In the genomic region with DNA sequence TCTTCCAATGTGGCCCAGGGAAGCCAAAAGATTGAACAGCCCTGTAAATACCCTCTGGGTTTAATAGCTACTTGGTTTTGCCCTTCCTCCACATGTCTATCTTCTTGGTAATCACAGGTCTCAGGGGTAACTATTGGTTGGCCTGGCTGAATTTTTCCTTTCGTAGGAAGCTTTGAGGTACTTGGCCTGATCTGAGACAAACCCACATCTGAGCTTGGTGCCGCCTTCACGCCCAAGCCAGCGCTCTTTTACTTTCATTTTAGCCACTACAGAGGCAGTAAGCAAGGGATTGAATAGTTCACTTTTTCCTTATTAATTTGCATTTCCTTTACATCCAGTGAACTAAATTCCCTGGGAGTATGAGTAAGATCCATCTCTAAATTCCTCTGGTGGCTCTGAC, we compare ENCODE assay signal across 24 cellular contexts.
DNase-seq lines count a peak whose midpoint lies in the region; ATAC-seq and TF ChIP-seq lines count a peak whose summit lies in the region.
"Had no signal": no experiment of that assay in that cellular context is flagged by ENCODE, and none has a peak within 500 bp of the region (broad histone marks: within the 10 kb centered on the region; RNA-seq: fewer than 3 reads in every experiment).

No MANE protein-coding gene starts in this region.

- H3K4me3 ChIP-seq in A673 (ENCODE audit: low read depth, low read length, poor library complexity, severe bottlenecking), result no peak overlapping the region
- H3K4me3 ChIP-seq: esophagus muscularis mucosa, gastrocnemius medialis, lung, thyroid gland had no signal

- peak; percentile 81 for ATAC-seq in activated CD8-positive, alpha-beta memory T cell treated with anti-CD3 and anti-CD28 coated beads, Interleukin-2, amount 10 ng/mL, durations not matched to agents 7 days and 5 days
- peak; percentile 58 for ATAC-seq in GM19452 (IDR thresholded peaks at IDR 0.05; ENCODE audit: unreplicated experiment)
- ATAC-seq in naive thymus-derived CD8-positive, alpha-beta T cell, result peak in 1 of 2 donors; percentile 80
- ATAC-seq: gastrocnemius medialis had no signal

- no TSS peak for BruUV-seq in A673 (replicated peaks; lab: Mats Ljungman, UMichigan)

- DNase-seq in activated CD8-positive, alpha-beta memory T cell treated with anti-CD3 and anti-CD28 coated beads, Interleukin-2, amount 10 ng/mL, durations not matched to agents 7 days and 5 days, result peak; percentile 50
- no peak for DNase-seq in activated CD8-positive, alpha-beta memory T cell treated with anti-CD3 and anti-CD28 coated beads for 24 hours
- DNase-seq in activated CD4-positive, alpha-beta memory T cell treated with anti-CD3 and anti-CD28 coated beads, Interleukin-2, amount 10 ng/mL, durations not matched to agents 7 days and 5 days, result peak; percentile 16
- peak in 1 of 10 donors; percentile 8 for DNase-seq in naive thymus-derived CD8-positive, alpha-beta T cell
- DNase-seq in NCI-H1694 treated with DMSO at 0.1 percent for 48 hours (lab: John Stamatoyannopoulos, UW) (no peak), DMS53 treated with DMSO at 0.1 percent for 48 hours (lab: John Stamatoyannopoulos, UW; ENCODE audit: unreplicated experiment) (no peak), A673 (ENCODE audit: low spot score) (no peak)
- DNase-seq: activated effector memory CD4-positive, alpha-beta T cell treated with Interleukin-2 at 50 U/mL for 16 hours; C1 segment of cervical spinal cord; effector CD8-positive, alpha-beta T cell; gastrocnemius medialis; GDM1; NCI-H146; NCI-H69; nucleus accumbens; retina; Right ventricle myocardium superior; SW 1271; thyroid gland had no signal

- peak overlapping the region; percentile 62 for H3K27ac Mint-ChIP-seq in activated CD8-positive, alpha-beta memory T cell treated with anti-CD3 and anti-CD28 coated beads, Interleukin-2, amount 10 ng/mL, durations not matched to agents 7 days and 5 days
- no peak overlapping the region for H3K27ac Mint-ChIP-seq in activated CD4-positive, alpha-beta memory T cell treated with anti-CD3 and anti-CD28 coated beads, Interleukin-2, amount 10 ng/mL, durations not matched to agents 7 days and 5 days
- peak overlapping the region in 5 of 10 donors; percentile 67 to 86 (median 76) for H3K27ac Mint-ChIP-seq in naive thymus-derived CD8-positive, alpha-beta T cell
- H3K27ac Mint-ChIP-seq: IgD-negative memory B cell had no signal

- POLR2A ChIA-PET in activated CD4-positive, alpha-beta memory T cell treated with anti-CD3 and anti-CD28 coated beads, Interleukin-2, amount 10 ng/mL, durations not matched to agents 7 days and 5 days (lab: Charles Lee), result interaction anchor here (1.1 kb wide), 1 partner anchor 359 kb away, joined by 3 read pairs; no protein-coding TSS in a partner anchor
- POLR2A ChIA-PET in naive thymus-derived CD8-positive, alpha-beta T cell (lab: Charles Lee), result no interaction called here
- POLR2A ChIA-PET in A673 (lab: Charles Lee; ENCODE audit: low non-redundant PET), result no interaction called here

- no peak overlapping the region for H3K27ac ChIP-seq in A673 (ENCODE audit: low read depth, low read length, poor library complexity, severe bottlenecking)
- H3K27ac ChIP-seq: esophagus muscularis mucosa, gastrocnemius medialis, HL-60, thyroid gland had no signal

- H3K4me3 Mint-ChIP-seq in activated CD8-positive, alpha-beta memory T cell treated with anti-CD3 and anti-CD28 coated beads, Interleukin-2, amount 10 ng/mL, durations not matched to agents 7 days and 5 days, result peak overlapping the region; percentile 53
- H3K4me3 Mint-ChIP-seq in activated CD4-positive, alpha-beta memory T cell treated with anti-CD3 and anti-CD28 coated beads, Interleukin-2, amount 10 ng/mL, durations not matched to agents 7 days and 5 days, result peak overlapping the region; percentile 40
- peak overlapping the region in 6 of 10 donors; percentile 68 to 89 (median 78) for H3K4me3 Mint-ChIP-seq in naive thymus-derived CD8-positive, alpha-beta T cell
- H3K4me3 Mint-ChIP-seq: IgD-negative memory B cell had no signal

- no peaks in the 10 kb centered on the region for H3K27me3 Mint-ChIP-seq in activated CD8-positive, alpha-beta memory T cell treated with anti-CD3 and anti-CD28 coated beads, Interleukin-2, amount 10 ng/mL, durations not matched to agents 7 days and 5 days
- H3K27me3 Mint-ChIP-seq in activated CD4-positive, alpha-beta memory T cell treated with anti-CD3 and anti-CD28 coated beads, Interleukin-2, amount 10 ng/mL, durations not matched to agents 7 days and 5 days, result no peaks in the 10 kb centered on the region
- H3K27me3 Mint-ChIP-seq in naive thymus-derived CD8-positive, alpha-beta T cell, result peaks cover 0 to 2% (median 0%) of the 10 kb centered on the region in 5 donors
- H3K27me3 Mint-ChIP-seq: IgD-negative memory B cell had no signal

- H3K4me1 ChIP-seq in A673 (ENCODE audit: insufficient read depth, low read length, poor library complexity, severe bottlenecking), result no peaks in the 10 kb centered on the region
- H3K4me1 ChIP-seq: esophagus muscularis mucosa, gastrocnemius medialis, thyroid gland had no signal

- intact Hi-C loops in A673 (cut with micrococcal nuclease; ENCODE audit: unreplicated experiment), result no loop called here

- no peaks in the 10 kb centered on the region for H3K9me3 ChIP-seq in A673 (ENCODE audit: low read depth, low read length, poor library complexity, severe bottlenecking)
- H3K9me3 ChIP-seq: esophagus muscularis mucosa, gastrocnemius medialis, thyroid gland had no signal

- CTCF ChIA-PET in activated CD8-positive, alpha-beta memory T cell treated with anti-CD3 and anti-CD28 coated beads, Interleukin-2, amount 10 ng/mL, durations not matched to agents 7 days and 5 days (lab: Charles Lee), result no interaction called here
- CTCF ChIA-PET in activated CD4-positive, alpha-beta memory T cell treated with anti-CD3 and anti-CD28 coated beads, Interleukin-2, amount 10 ng/mL, durations not matched to agents 7 days and 5 days (lab: Charles Lee), result no interaction called here
- CTCF ChIA-PET in A673 (lab: Charles Lee), result no interaction called here

- H3K9me3 Mint-ChIP-seq in activated CD8-positive, alpha-beta memory T cell treated with anti-CD3 and anti-CD28 coated beads, Interleukin-2, amount 10 ng/mL, durations not matched to agents 7 days and 5 days (ENCODE audit: low read depth), result no peaks in the 10 kb centered on the region
- no peaks in the 10 kb centered on the region for H3K9me3 Mint-ChIP-seq in activated CD4-positive, alpha-beta memory T cell treated with anti-CD3 and anti-CD28 coated beads, Interleukin-2, amount 10 ng/mL, durations not matched to agents 7 days and 5 days
- H3K9me3 Mint-ChIP-seq in naive thymus-derived CD8-positive, alpha-beta T cell, result peaks cover 0 to 18% (median 0%) of the 10 kb centered on the region in 9 donors
- H3K9me3 Mint-ChIP-seq: IgD-negative memory B cell had no signal

- H3K36me3 Mint-ChIP-seq in activated CD8-positive, alpha-beta memory T cell treated with anti-CD3 and anti-CD28 coated beads, Interleukin-2, amount 10 ng/mL, durations not matched to agents 7 days and 5 days, result peaks cover 2% of the 10 kb centered on the region
- H3K36me3 Mint-ChIP-seq in activated CD4-positive, alpha-beta memory T cell treated with anti-CD3 and anti-CD28 coated beads, Interleukin-2, amount 10 ng/mL, durations not matched to agents 7 days and 5 days (ENCODE audit: low read depth), result no peaks in the 10 kb centered on the region
- no peaks in the 10 kb centered on the region for H3K36me3 Mint-ChIP-seq in naive thymus-derived CD8-positive, alpha-beta T cell
- H3K36me3 Mint-ChIP-seq: IgD-negative memory B cell had no signal

- no peaks in the 10 kb centered on the region for H3K36me3 ChIP-seq in A673 (ENCODE audit: insufficient read depth, low read length, poor library complexity, severe bottlenecking)
- H3K36me3 ChIP-seq: esophagus muscularis mucosa, gastrocnemius medialis, thyroid gland had no signal

- no peaks in the 10 kb centered on the region for H3K27me3 ChIP-seq in A673 (replicated peaks; ENCODE audit: insufficient read depth, low read depth, low read length, poor library complexity)
- H3K27me3 ChIP-seq: esophagus muscularis mucosa, gastrocnemius medialis, thyroid gland had no signal

- TF ChIP-seq CTCF in A673 (conservative IDR thresholded peaks at IDR 0.05; ENCODE audit: low read depth, low read length), result no peak

- peaks cover 7% of the 10 kb centered on the region for H3K4me1 Mint-ChIP-seq in activated CD8-positive, alpha-beta memory T cell treated with anti-CD3 and anti-CD28 coated beads, Interleukin-2, amount 10 ng/mL, durations not matched to agents 7 days and 5 days
- H3K4me1 Mint-ChIP-seq in activated CD4-positive, alpha-beta memory T cell treated with anti-CD3 and anti-CD28 coated beads, Interleukin-2, amount 10 ng/mL, durations not matched to agents 7 days and 5 days, result peaks cover 2% of the 10 kb centered on the region
- H3K4me1 Mint-ChIP-seq in naive thymus-derived CD8-positive, alpha-beta T cell, result peaks cover 5 to 18% (median 9%) of the 10 kb centered on the region in 4 donors
- H3K4me1 Mint-ChIP-seq: IgD-negative memory B cell had no signal

Comparison
In these comparisons a context has a peak if more than half of its experiments do, and no peak if none do; other contexts are left out.
1. DNase-seq: peak in activated CD8-positive, alpha-beta memory T cell treated with anti-CD3 and anti-CD28 coated beads, Interleukin-2, amount 10 ng/mL, durations not matched to agents 7 days and 5 days (single experiment) and activated CD4-positive, alpha-beta memory T cell treated with anti-CD3 and anti-CD28 coated beads, Interleukin-2, amount 10 ng/mL, durations not matched to agents 7 days and 5 days (single experiment); none in activated CD8-positive, alpha-beta memory T cell treated with anti-CD3 and anti-CD28 coated beads for 24 hours (single experiment), NCI-H1694 treated with DMSO at 0.1 percent for 48 hours (single experiment), DMS53 treated with DMSO at 0.1 percent for 48 hours (single experiment) and A673 (single experiment).
2. Peak in every context shown above with its lines, with median percentiles within 50 percentile points of each other: H3K4me3 Mint-ChIP-seq.